Comparison of ENCODE assay signal across 37 cellular contexts in the genomic region with DNA sequence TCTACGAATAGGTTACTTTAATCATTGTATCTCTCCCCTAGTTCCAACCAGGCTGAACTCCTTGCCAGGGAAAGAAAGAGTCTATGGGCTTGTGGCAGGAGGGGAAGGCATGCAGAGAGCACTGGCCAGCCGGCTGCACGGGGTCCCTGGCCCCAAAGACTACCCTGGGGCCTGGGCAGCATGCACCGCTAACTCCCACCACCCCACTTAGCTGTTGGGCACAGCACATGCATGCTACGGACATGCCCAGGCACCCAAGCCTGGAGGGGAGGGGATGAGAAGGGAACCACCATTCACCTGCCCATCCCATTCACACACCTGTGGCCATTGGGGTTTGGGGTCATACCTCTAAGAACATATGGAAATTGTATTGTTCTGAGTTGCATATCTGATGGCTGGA.
"Had no signal": no experiment of that assay in that cellular context is flagged by ENCODE, and none has a peak within 500 bp of the region (broad histone marks: within the 10 kb centered on the region; RNA-seq: fewer than 3 reads in every experiment).

No MANE protein-coding gene starts in this region.

- H3K9me3 ChIP-seq: adrenal gland, body of pancreas, breast epithelium had no signal

- H3K36me3 ChIP-seq: adrenal gland, brain microvascular endothelial cell, breast epithelium had no signal

- H3K36me3 Mint-ChIP-seq: activated CD4-positive, alpha-beta memory T cell treated with anti-CD3 and anti-CD28 coated beads for 36 hours; activated naive CD4-positive, alpha-beta T cell treated with anti-CD3 and anti-CD28 coated beads, Interleukin-2, amount 50 U/mL, for 72 hours; activated naive CD8-positive, alpha-beta T cell treated with anti-CD3 and anti-CD28 coated beads for 36 hours had no signal

- H3K9me3 Mint-ChIP-seq: activated CD4-positive, alpha-beta T cell treated with anti-CD3 and anti-CD28 coated beads, Interleukin-2, amount 10 ng/mL, durations not matched to agents 24 days and 14 days; activated CD8-positive, alpha-beta T cell treated with anti-CD3 and anti-CD28 coated beads for 36 hours; activated T-helper 17 cell treated with anti-CD3 and anti-CD28 coated beads, Interleukin-2, amount 50 U/mL, for 72 hours had no signal

- H3K27me3 ChIP-seq: adrenal gland, body of pancreas, brain microvascular endothelial cell, breast epithelium had no signal

- ATAC-seq: activated CD8-positive, alpha-beta T cell treated with anti-CD3 and anti-CD28 coated beads for 36 hours; activated naive CD4-positive, alpha-beta T cell treated with anti-CD3 and anti-CD28 coated beads, Interleukin-2, amount 50 U/mL, for 72 hours; activated T-cell treated with anti-CD3 and anti-CD28 coated beads, Interleukin-2, amount 50 U/mL, for 4 hours; activated T-cell treated with anti-CD3 and anti-CD28 coated beads, Interleukin-2, amount 50 U/mL, for 72 hours; activated T-helper 17 cell treated with anti-CD3 and anti-CD28 coated beads, Interleukin-2, amount 50 U/mL, for 72 hours; body of pancreas had no signal

- H3K27ac ChIP-seq: adrenal gland, body of pancreas, brain microvascular endothelial cell, breast epithelium, VCaP had no signal

- H3K27ac Mint-ChIP-seq: activated B cell treated with CpG ODN at 0.5 μM for 24 hours; activated CD4-positive, alpha-beta memory T cell treated with anti-CD3 and anti-CD28 coated beads for 36 hours; activated CD4-positive, alpha-beta T cell treated with anti-CD3 and anti-CD28 coated beads, Interleukin-2, amount 10 ng/mL, durations not matched to agents 24 days and 14 days; activated CD8-positive, alpha-beta T cell treated with anti-CD3 and anti-CD28 coated beads for 36 hours; activated naive CD4-positive, alpha-beta T cell treated with anti-CD3 and anti-CD28 coated beads for 36 hours; activated naive CD4-positive, alpha-beta T cell treated with anti-CD3 and anti-CD28 coated beads, Interleukin-2, amount 50 U/mL, for 72 hours; activated naive CD8-positive, alpha-beta T cell treated with anti-CD3 and anti-CD28 coated beads for 36 hours; activated T-cell treated with anti-CD3 and anti-CD28 coated beads, Interleukin-2, amount 50 U/mL, for 72 hours; activated T-helper 1 cell treated with anti-CD3 and anti-CD28 coated beads, Interleukin-12 subunit alpha, Interleukin-12 subunit beta, Interleukin-2, Interleukin-4 antibody, amounts not matched to agents 30 ng/mL and 10 ng/mL and 1 ng/mL, durations not matched to agents 14 hours and 24 hours and 36 hours; activated T-helper 17 cell treated with anti-CD3 and anti-CD28 coated beads, Interleukin-2, amount 50 U/mL, for 72 hours; T-helper 1 cell treated with Interleukin-12 subunit alpha and Interleukin-12 subunit beta and Interleukin-4 antibody, amounts not matched to agents 30 μg/mL and 1 μg/mL, for 36 hours; T-helper 2 cell treated with Interferon-gamma antibody and Interleukin-4, amounts not matched to agents 5 μg/mL and 100 μg/mL, for 36 hours had no signal

- DNase-seq: activated B cell treated with CpG ODN at 0.5 μM for 24 hours; activated CD4-positive, alpha-beta memory T cell treated with anti-CD3 and anti-CD28 coated beads for 36 hours; activated CD4-positive, alpha-beta T cell treated with anti-CD3 and anti-CD28 coated beads for 4 hours; activated CD4-positive, alpha-beta T cell treated with anti-CD3 and anti-CD28 coated beads, Interleukin-2, amount 10 ng/mL, durations not matched to agents 24 days and 14 days; activated CD4-positive, alpha-beta T cell treated with anti-CD3 and anti-CD28 coated beads, Interleukin-2, amount 50 U/mL, for 1 hour; activated CD4-positive, alpha-beta T cell treated with anti-CD3 and anti-CD28 coated beads, Interleukin-2, amount 50 U/mL, for 4 hours; activated CD4-positive, CD25-positive, alpha-beta regulatory T cell treated with anti-CD3 and anti-CD28 coated beads, Interleukin-2, amount 50 U/mL, for 72 hours; activated CD8-positive, alpha-beta memory T cell treated with anti-CD3 and anti-CD28 coated beads, Interleukin-2, amount 50 U/mL, for 4 hours; activated CD8-positive, alpha-beta T cell treated with anti-CD3 and anti-CD28 coated beads for 36 hours; activated effector memory CD4-positive, alpha-beta T cell treated with anti-CD3 and anti-CD28 coated beads, Interleukin-2, amount 50 U/mL, for 16 hours; activated gamma-delta T cell treated with Interleukin-2 at 50 U/mL for 16 hours; activated naive CD4-positive, alpha-beta T cell; activated naive CD4-positive, alpha-beta T cell treated with anti-CD3 and anti-CD28 coated beads for 36 hours; activated naive CD4-positive, alpha-beta T cell treated with anti-CD3 and anti-CD28 coated beads, Interleukin-2, amount 50 U/mL, for 16 hours; activated naive CD8-positive, alpha-beta T cell treated with anti-CD3 and anti-CD28 coated beads for 36 hours; activated T-cell treated with anti-CD3 and anti-CD28 coated beads for 4 hours; activated T-cell treated with anti-CD3 and anti-CD28 coated beads, Interleukin-2, amount 50 U/mL, for 1 hour; activated T-cell treated with anti-CD3 and anti-CD28 coated beads, Interleukin-2, amount 50 U/mL, for 4 hours; activated T-cell treated with anti-CD3 and anti-CD28 coated beads, Interleukin-2, amount 50 U/mL, for 72 hours; adrenal gland; amniotic stem cell; aorta; body of pancreas; brain microvascular endothelial cell; caudate nucleus; cerebellar nuclear complex; T-helper 1 cell; T-helper 2 cell; T-helper 9 cell had no signal

- H3K4me3 ChIP-seq: adrenal gland, body of pancreas, breast epithelium had no signal

- H3K27me3 Mint-ChIP-seq: activated B cell treated with CpG ODN at 0.5 μM for 24 hours; activated CD4-positive, alpha-beta memory T cell treated with anti-CD3 and anti-CD28 coated beads for 36 hours; activated CD4-positive, alpha-beta T cell treated with anti-CD3 and anti-CD28 coated beads, Interleukin-2, amount 10 ng/mL, durations not matched to agents 24 days and 14 days; activated CD8-positive, alpha-beta T cell treated with anti-CD3 and anti-CD28 coated beads for 36 hours; activated naive CD8-positive, alpha-beta T cell treated with anti-CD3 and anti-CD28 coated beads for 36 hours; activated T-helper 17 cell treated with anti-CD3 and anti-CD28 coated beads, Interleukin-2, amount 50 U/mL, for 72 hours; central memory CD8-positive, alpha-beta T cell had no signal

- H3K4me1 Mint-ChIP-seq: activated B cell treated with CpG ODN at 0.5 μM for 24 hours; activated CD4-positive, alpha-beta T cell treated with anti-CD3 and anti-CD28 coated beads, Interleukin-2, amount 10 ng/mL, durations not matched to agents 24 days and 14 days; activated naive CD8-positive, alpha-beta T cell treated with anti-CD3 and anti-CD28 coated beads for 36 hours; activated T-helper 17 cell treated with anti-CD3 and anti-CD28 coated beads, Interleukin-2, amount 50 U/mL, for 72 hours; central memory CD8-positive, alpha-beta T cell had no signal

- H3K4me1 ChIP-seq: adrenal gland, body of pancreas, breast epithelium had no signal

- H3K4me3 Mint-ChIP-seq: activated B cell treated with CpG ODN at 0.5 μM for 24 hours; activated CD4-positive, alpha-beta memory T cell treated with anti-CD3 and anti-CD28 coated beads for 36 hours; activated CD4-positive, alpha-beta T cell treated with anti-CD3 and anti-CD28 coated beads, Interleukin-2, amount 10 ng/mL, durations not matched to agents 24 days and 14 days; activated CD8-positive, alpha-beta T cell treated with anti-CD3 and anti-CD28 coated beads for 36 hours; activated naive CD4-positive, alpha-beta T cell treated with anti-CD3 and anti-CD28 coated beads for 36 hours; activated naive CD8-positive, alpha-beta T cell treated with anti-CD3 and anti-CD28 coated beads for 36 hours; activated T-cell treated with anti-CD3 and anti-CD28 coated beads, Interleukin-2, amount 50 U/mL, for 4 hours; activated T-cell treated with anti-CD3 and anti-CD28 coated beads, Interleukin-2, amount 50 U/mL, for 72 hours; activated T-helper 1 cell treated with anti-CD3 and anti-CD28 coated beads, Interleukin-12 subunit alpha, Interleukin-12 subunit beta, Interleukin-2, Interleukin-4 antibody, amounts not matched to agents 30 ng/mL and 10 ng/mL and 1 ng/mL, durations not matched to agents 14 hours and 24 hours and 36 hours; activated T-helper 17 cell treated with anti-CD3 and anti-CD28 coated beads, Interleukin-2, amount 50 U/mL, for 72 hours; central memory CD8-positive, alpha-beta T cell; T-helper 1 cell treated with Interleukin-12 subunit alpha and Interleukin-12 subunit beta and Interleukin-4 antibody, amounts not matched to agents 30 μg/mL and 1 μg/mL, for 36 hours; T-helper 2 cell treated with Interferon-gamma antibody and Interleukin-4, amounts not matched to agents 5 μg/mL and 100 μg/mL, for 36 hours had no signal
